Comparison of ENCODE assay signal across 1 cellular context in genomic region chr5:168943999-168944398, GRCh38.
TF ChIP-seq lines count a peak whose summit lies in the region.

No MANE protein-coding gene starts in this region.

TF ChIP-seq in SK-N-SH treated with all-trans-retinoic acid at 6 μM for 48 hours, 23 proteins besides CTCF, POLR2A, EP300 and RAD21 (continued from another document):
- TF ChIP-seq GLIS3 (CRISPR knock-in tag; IDR thresholded peaks at IDR 0.05) (peak; percentile 42; the same call in 1 of the 2 replicates), ZC3H10 (CRISPR knock-in tag; IDR thresholded peaks at IDR 0.05) (no peak), ARNTL (CRISPR knock-in tag; IDR thresholded peaks at IDR 0.05; ENCODE audit: borderline replicate concordance, low read depth) (no peak), ZNF70 (CRISPR knock-in tag; IDR thresholded peaks at IDR 0.05) (peak; percentile 85), TOX (CRISPR knock-in tag; IDR thresholded peaks at IDR 0.05; ENCODE audit: borderline replicate concordance) (no peak), POU6F1 (CRISPR knock-in tag; IDR thresholded peaks at IDR 0.05; ENCODE audit: borderline replicate concordance, low read depth) (no peak), ZNF565 (CRISPR knock-in tag; conservative IDR thresholded peaks at IDR 0.05; ENCODE audit: low read depth) (no peak), ZNF8 (CRISPR knock-in tag; IDR thresholded peaks at IDR 0.05) (0 out of 2 replicates have a peak, but pooled peaks have one; percentile 20), ESRRG (CRISPR knock-in tag; IDR thresholded peaks at IDR 0.05) (peak; percentile 24; the same call in 1 of the 2 replicates), PATZ1 (CRISPR knock-in tag; IDR thresholded peaks at IDR 0.05; ENCODE audit: borderline replicate concordance) (peak; percentile 51; the same call in 1 of the 2 replicates), ZFP3 (CRISPR knock-in tag; IDR thresholded peaks at IDR 0.05) (0 out of 2 replicates have a peak, but pooled peaks have one; percentile 62), RARB (CRISPR knock-in tag; IDR thresholded peaks at IDR 0.05) (no peak)
- TF ChIP-seq, protein P1, sequence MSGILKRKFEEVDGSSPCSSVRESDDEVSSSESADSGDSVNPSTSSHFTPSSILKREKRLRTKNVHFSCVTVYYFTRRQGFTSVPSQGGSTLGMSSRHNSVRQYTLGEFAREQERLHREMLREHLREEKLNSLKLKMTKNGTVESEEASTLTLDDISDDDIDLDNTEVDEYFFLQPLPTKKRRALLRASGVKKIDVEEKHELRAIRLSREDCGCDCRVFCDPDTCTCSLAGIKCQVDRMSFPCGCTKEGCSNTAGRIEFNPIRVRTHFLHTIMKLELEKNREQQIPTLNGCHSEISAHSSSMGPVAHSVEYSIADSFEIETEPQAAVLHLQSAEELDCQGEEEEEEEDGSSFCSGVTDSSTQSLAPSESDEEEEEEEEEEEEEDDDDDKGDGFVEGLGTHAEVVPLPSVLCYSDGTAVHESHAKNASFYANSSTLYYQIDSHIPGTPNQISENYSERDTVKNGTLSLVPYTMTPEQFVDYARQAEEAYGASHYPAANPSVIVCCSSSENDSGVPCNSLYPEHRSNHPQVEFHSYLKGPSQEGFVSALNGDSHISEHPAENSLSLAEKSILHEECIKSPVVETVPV (CRISPR knock-in tag; IDR thresholded peaks at IDR 0.05): peak; percentile 73
- TF ChIP-seq, protein P2, sequence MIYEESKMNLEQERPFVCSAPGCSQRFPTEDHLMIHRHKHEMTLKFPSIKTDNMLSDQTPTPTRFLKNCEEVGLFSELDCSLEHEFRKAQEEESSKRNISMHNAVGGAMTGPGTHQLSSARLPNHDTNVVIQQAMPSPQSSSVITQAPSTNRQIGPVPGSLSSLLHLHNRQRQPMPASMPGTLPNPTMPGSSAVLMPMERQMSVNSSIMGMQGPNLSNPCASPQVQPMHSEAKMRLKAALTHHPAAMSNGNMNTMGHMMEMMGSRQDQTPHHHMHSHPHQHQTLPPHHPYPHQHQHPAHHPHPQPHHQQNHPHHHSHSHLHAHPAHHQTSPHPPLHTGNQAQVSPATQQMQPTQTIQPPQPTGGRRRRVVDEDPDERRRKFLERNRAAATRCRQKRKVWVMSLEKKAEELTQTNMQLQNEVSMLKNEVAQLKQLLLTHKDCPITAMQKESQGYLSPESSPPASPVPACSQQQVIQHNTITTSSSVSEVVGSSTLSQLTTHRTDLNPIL (CRISPR knock-in tag; IDR thresholded peaks at IDR 0.05; ENCODE audit: low read depth): peak; percentile 51
